In genomic region chr6:135030056-135030473, GRCh38 we compare ENCODE assay signal across 9 cellular contexts. TPM values are rescaled to one million over a fixed set of nuclear protein-coding genes. Genes with fewer than 3 reads are reported as not detected.
DNase-seq lines count a peak whose midpoint lies in the region; ATAC-seq and TF ChIP-seq lines count a peak whose summit lies in the region.
"Had no signal": no experiment of that assay in that cellular context is flagged by ENCODE, and none has a peak within 500 bp of the region (broad histone marks: within the 10 kb centered on the region; RNA-seq: fewer than 3 reads in every experiment).

No MANE protein-coding gene starts in this region.

- H3K9me3 Mint-ChIP-seq in activated B cell treated with CpG ODN at 0.5 μM for 24 hours (no peaks in the 10 kb centered on the region), glutamatergic neuron (ENCODE audit: unreplicated experiment) (no peaks in the 10 kb centered on the region)
- H3K9me3 Mint-ChIP-seq: mesothelial cell of epicardium had no signal

- peaks cover 10% of the 10 kb centered on the region for H3K4me1 Mint-ChIP-seq in activated B cell treated with CpG ODN at 0.5 μM for 24 hours
- no peaks in the 10 kb centered on the region for H3K4me1 Mint-ChIP-seq in glutamatergic neuron (ENCODE audit: low read depth, unreplicated experiment)

- peaks cover 68% of the 10 kb centered on the region for H3K36me3 Mint-ChIP-seq in activated B cell treated with CpG ODN at 0.5 μM for 24 hours (ENCODE audit: low read depth)
- H3K36me3 Mint-ChIP-seq in glutamatergic neuron (ENCODE audit: unreplicated experiment): no peaks in the 10 kb centered on the region

- POLR2A ChIA-PET in activated B cell treated with CpG ODN at 0.5 μM for 24 hours (lab: Charles Lee): no interaction called here

- TF ChIP-seq CTCF in GM10266 (IDR thresholded peaks at IDR 0.05; ENCODE audit: control insufficient read depth, insufficient read depth, low read depth, missing control alignments): no peak
- TF ChIP-seq CTCF in activated B cell treated with CpG ODN at 0.5 μM for 24 hours (IDR thresholded peaks at IDR 0.05): no peak
- no peak for TF ChIP-seq CTCF in glutamatergic neuron (IDR thresholded peaks at IDR 0.05; ENCODE audit: partially characterized antibody, unreplicated experiment)

- CTCF ChIA-PET in activated B cell treated with CpG ODN at 0.5 μM for 24 hours (lab: Charles Lee): no interaction called here

- H3K27ac Mint-ChIP-seq in activated B cell treated with CpG ODN at 0.5 μM for 24 hours (peak overlapping the region; percentile 13), glutamatergic neuron (ENCODE audit: unreplicated experiment) (no peak overlapping the region)
- H3K27ac Mint-ChIP-seq: mesothelial cell of epicardium had no signal

- ATAC-seq in GM19324 (IDR thresholded peaks at IDR 0.05; ENCODE audit: low FRiP score, unreplicated experiment) (peak; percentile 76), HG02938 (IDR thresholded peaks at IDR 0.05; ENCODE audit: unreplicated experiment) (peak; percentile 99), activated B cell treated with CpG ODN at 0.5 μM for 24 hours (ENCODE audit: low read depth) (peak; percentile 60)

- intact Hi-C loops in activated B cell treated with CpG ODN at 0.5 μM for 24 hours (cut with micrococcal nuclease): loop anchor here (2.0 kb wide), 1 partner anchor 15 kb away; no protein-coding TSS in a partner anchor

- H3K27me3 Mint-ChIP-seq in activated B cell treated with CpG ODN at 0.5 μM for 24 hours: no peaks in the 10 kb centered on the region
- H3K27me3 Mint-ChIP-seq in glutamatergic neuron (ENCODE audit: unreplicated experiment): no peaks in the 10 kb centered on the region

- DNase-seq in GM10266 (ENCODE audit: extremely low spot score) (peak; percentile 56), activated B cell treated with CpG ODN at 0.5 μM for 24 hours (no peak), glutamatergic neuron (no peak), NCI-H128 (lab: John Stamatoyannopoulos, UW; ENCODE audit: unreplicated experiment) (no peak), RKO (ENCODE audit: low spot score) (no peak)
- no peak for DNase-seq in stimulated activated CD4-positive, alpha-beta T cell treated with anti-CD3 and anti-CD28 coated beads, Interleukin-1b, Interleukin-23, amount 100 ng/mL, for 48 hours

- H3K4me3 Mint-ChIP-seq in activated B cell treated with CpG ODN at 0.5 μM for 24 hours (peak overlapping the region; percentile 4), glutamatergic neuron (ENCODE audit: unreplicated experiment) (no peak overlapping the region)
- H3K4me3 Mint-ChIP-seq: mesothelial cell of epicardium had no signal

RNA-seq across cellular contexts. Expression of gene HBS1L, which starts 24.6 kb away (rescaled TPM):
- total RNA-seq in activated B cell treated with CpG ODN at 0.5 μM for 24 hours: 60.2 and 67.5 TPM in 2 replicates
- total RNA-seq in glutamatergic neuron (ENCODE audit: unreplicated experiment): 93.4 TPM
